ENCODE assay signal across 9 cellular contexts in the genomic region with DNA sequence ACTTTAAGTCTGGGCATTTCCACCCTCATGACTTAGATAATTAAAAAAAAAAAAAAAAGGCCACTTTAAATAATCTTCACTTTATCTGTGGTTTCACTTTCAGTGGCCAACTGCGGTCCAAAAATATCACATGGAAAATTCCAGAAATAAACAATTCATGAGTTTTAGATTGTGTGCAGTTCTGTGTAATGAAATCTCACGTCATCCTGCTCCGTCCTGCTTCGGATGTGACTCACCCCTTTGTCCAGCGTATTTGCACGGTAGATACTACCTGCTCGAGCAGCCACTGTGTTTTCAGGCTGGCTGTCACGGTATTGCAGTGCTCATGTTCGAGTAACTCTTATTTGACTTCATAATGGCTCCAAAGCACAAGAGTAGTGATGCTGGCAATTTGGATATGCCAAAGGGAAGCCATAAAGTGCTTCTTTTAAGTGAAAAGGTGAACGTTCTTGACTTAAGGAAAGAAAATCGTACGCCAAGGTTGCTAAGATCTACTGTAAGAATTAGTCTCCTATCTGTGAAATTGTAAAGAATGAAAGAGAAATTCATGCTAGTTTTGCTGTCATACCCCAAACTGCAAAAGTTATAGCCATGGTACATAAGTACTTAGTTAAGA. TPM values are rescaled to one million over a fixed set of nuclear protein-coding genes. Genes with fewer than 3 reads are reported as not detected.
DNase-seq lines count a peak whose midpoint lies in the region; ATAC-seq, FAIRE-seq and TF ChIP-seq lines count a peak whose summit lies in the region.
"Had no signal": no experiment of that assay in that cellular context is flagged by ENCODE, and none has a peak within 500 bp of the region (broad histone marks: within the 10 kb centered on the region; RNA-seq: fewer than 3 reads in every experiment).

No MANE protein-coding gene starts in this region.

- no peaks in the 10 kb centered on the region for H3K9me3 Mint-ChIP-seq in CD4-positive, alpha-beta T cell

- H3K4me3 ChIP-seq in K562 (no peak overlapping the region), subcutaneous abdominal adipose tissue (ENCODE audit: low read depth in 1 of 5, low read length in 5 of 5) (peak overlapping the region in 3 of 5 donors; percentile 19 to 29 (median 25))

- H3K27ac ChIP-seq in CD4-positive, alpha-beta T cell (ENCODE audit: low read depth, low read length): no peak overlapping the region
- H3K27ac ChIP-seq in K562 (ENCODE audit: extremely low read depth, low read depth, low read length) (peak overlapping the region; percentile 17; the same call in 2 of the 3 replicates), subcutaneous abdominal adipose tissue (ENCODE audit: low read depth, low read length) (no peak overlapping the region)

- H3K4me1 Mint-ChIP-seq in CD4-positive, alpha-beta T cell (ENCODE audit: low read depth): peaks cover 9% of the 10 kb centered on the region

- peak overlapping the region; percentile 47 for H3K4me2 ChIP-seq in K562 (ENCODE audit: insufficient read depth, low read length)

- CTCF ChIA-PET in CD4-positive, alpha-beta T cell (lab: Charles Lee): no interaction called here
- CTCF ChIA-PET in K562 (lab: Yijun Ruan, JAX; ENCODE audit: low intra/inter-chr PET ratio): no interaction called here

- ATAC-seq in CD4-positive, alpha-beta T cell (ENCODE audit: poor library complexity): no peak
- ATAC-seq in HG03280 (IDR thresholded peaks at IDR 0.05; ENCODE audit: unreplicated experiment): peak; percentile 46
- peak; percentile 25 for ATAC-seq in K562

- H3K4me1 ChIP-seq in K562 (replicated peaks in 1 of 2; ENCODE audit: control insufficient read depth in 2 of 2, insufficient read depth in 2 of 2, low read length in 2 of 2): peaks cover 5 to 6% of the 10 kb centered on the region in 2 experiments; a peak in 4 of 5 replicates
- peaks cover 2 to 15% (median 11%) of the 10 kb centered on the region in 5 donors for H3K4me1 ChIP-seq in subcutaneous abdominal adipose tissue (ENCODE audit: control insufficient read depth in 5 of 5, insufficient read depth in 5 of 5, low read length in 5 of 5)

- intact Hi-C loops in CD4-positive, alpha-beta T cell (cut with DNase I, micrococcal nuclease): no loop called here
- intact Hi-C loops in K562 (cut with micrococcal nuclease): no loop called here

- H3K36me3 Mint-ChIP-seq in CD4-positive, alpha-beta T cell (ENCODE audit: low read depth): no peaks in the 10 kb centered on the region

- POLR2A ChIA-PET in CD4-positive, alpha-beta T cell (lab: Charles Lee): no interaction called here
- POLR2A ChIA-PET in K562 (lab: Yijun Ruan, JAX): no interaction called here

- peak overlapping the region; percentile 53 for H2AFZ ChIP-seq in K562 (ENCODE audit: low read depth, low read length)

- H3K27me3 Mint-ChIP-seq in CD4-positive, alpha-beta T cell: peaks cover 21% of the 10 kb centered on the region

- no peak for DNase-seq in CD4-positive, alpha-beta T cell
- DNase-seq in GM19239 (ENCODE audit: insufficient read length, low spot score): peak; percentile 25
- DNase-seq in K562 (ENCODE audit: extremely low read depth in 1 of 4, low spot score in 3 of 4): peak in 2 of 4 experiments; percentile 50 to 60
- no peak for DNase-seq in DMS114 treated with DMSO at 0.1 percent for 48 hours (lab: John Stamatoyannopoulos, UW; ENCODE audit: unreplicated experiment)
- DNase-seq in pons (ENCODE audit: low spot score): no peak
- DNase-seq in NCI-H146 (lab: John Stamatoyannopoulos, UW): no peak

- no peak for TF ChIP-seq POLR2A in K562 (conservative IDR thresholded peaks at IDR 0.05)

- BruUV-seq in K562 (replicated peaks; lab: Mats Ljungman, UMichigan): no TSS peak

- H3K4me3 Mint-ChIP-seq in CD4-positive, alpha-beta T cell: peak overlapping the region; percentile 35

- no peak for TF ChIP-seq RAD21 in K562 (CRISPR knock-in tag; conservative IDR thresholded peaks at IDR 0.05 in 1 of 2, IDR thresholded peaks at IDR 0.05 in 1 of 2)

- in situ Hi-C loops in K562 (cut with MboI): no loop called here

- peaks cover 18% of the 10 kb centered on the region for H3K27me3 ChIP-seq in CD4-positive, alpha-beta T cell (ENCODE audit: control insufficient read depth, insufficient read depth, low read length)
- H3K27me3 ChIP-seq in K562 (ENCODE audit: control insufficient read depth in 2 of 2, insufficient read depth in 2 of 2, low read length in 2 of 2) (no peaks in the 10 kb centered on the region), subcutaneous abdominal adipose tissue (ENCODE audit: control insufficient read depth in 5 of 5, insufficient read depth in 4 of 5, low read length in 5 of 5) (peaks cover 6 to 17% (median 7%) of the 10 kb centered on the region in 5 donors)

- H3K36me3 ChIP-seq in K562 (ENCODE audit: control insufficient read depth, insufficient read depth, low read length) (peaks cover 52% of the 10 kb centered on the region), subcutaneous abdominal adipose tissue (ENCODE audit: control insufficient read depth in 5 of 5, insufficient read depth in 5 of 5, low read length in 5 of 5) (no peaks in the 10 kb centered on the region)

- peaks cover 18% of the 10 kb centered on the region; the same call in 2 of the 3 replicates for H3K79me2 ChIP-seq in K562 (ENCODE audit: control insufficient read depth, insufficient read depth, low read length)

- H3K9me1 ChIP-seq in K562 (ENCODE audit: control insufficient read depth, insufficient read depth, low read length): no peaks in the 10 kb centered on the region

- FAIRE-seq in GM19239 (lab: Jason Lieb, UNC) (peak; percentile 82), K562 (lab: Jason Lieb, UNC) (peak; percentile 72)
- FAIRE-seq: H1 had no signal

- H3K9me3 ChIP-seq in CD4-positive, alpha-beta T cell (ENCODE audit: control insufficient read depth, low read length): no peaks in the 10 kb centered on the region
- H3K9me3 ChIP-seq in K562 (replicated peaks; ENCODE audit: control insufficient read depth, insufficient read depth, low read depth, low read length): no peaks in the 10 kb centered on the region
- no peaks in the 10 kb centered on the region for H3K9me3 ChIP-seq in subcutaneous abdominal adipose tissue (ENCODE audit: control insufficient read depth in 5 of 5, low read length in 5 of 5)

- 41% methylated on average over 12 of the region's 12 CpGs for WGBS in K562 (ENCODE audit: insufficient coverage, low coverage, missing lambda C conversion rate)

- no peak for TF ChIP-seq EP300 in K562 (IDR thresholded peaks at IDR 0.05; ENCODE audit: low read length)

- H4K20me1 ChIP-seq in K562 (replicated peaks; ENCODE audit: control insufficient read depth, insufficient read depth, low read length): no peaks in the 10 kb centered on the region

- no peak for TF ChIP-seq CTCF in CD4-positive, alpha-beta T cell (IDR thresholded peaks at IDR 0.05)
- TF ChIP-seq CTCF in K562 (IDR thresholded peaks at IDR 0.05 in 2 of 3, conservative IDR thresholded peaks at IDR 0.05 in 1 of 3; ENCODE audit: insufficient read depth in 2 of 3, low read depth in 1 of 3, low read length in 3 of 3): no peak

- H3K9ac ChIP-seq in K562 (ENCODE audit: insufficient read depth in 1 of 2, low read depth in 2 of 2, low read length in 2 of 2): peak overlapping the region in 1 of 2 experiments; percentile 86; a peak in 1 of 4 replicates
- no peak overlapping the region for H3K9ac ChIP-seq in subcutaneous abdominal adipose tissue (ENCODE audit: low read length in 5 of 5)

- H3K27ac Mint-ChIP-seq in CD4-positive, alpha-beta T cell: no peak overlapping the region

TF ChIP-seq in K562, 482 proteins besides CTCF, POLR2A, EP300 and RAD21 (continues in another document):
- TF ChIP-seq JUN (IDR thresholded peaks at IDR 0.05; ENCODE audit: borderline replicate concordance, low read depth, low read length) (peak; percentile 67), JUN (CRISPR knock-in tag; IDR thresholded peaks at IDR 0.05; ENCODE audit: borderline replicate concordance) (no peak), ETV5 (CRISPR knock-in tag; IDR thresholded peaks at IDR 0.05; ENCODE audit: low read depth) (0 out of 2 replicates have a peak, but pooled peaks have one; percentile 61)

RNA-seq across cellular contexts. Expression of a gene that starts 2.4 kb away (rescaled TPM):
- under 1 TPM; 0.14 to 0.16 TPM for total RNA-seq in CD4-positive, alpha-beta T cell
- total RNA-seq in K562 (2011; cell fraction: chromatin; rRNA removed; ENCODE audit: low replicate concordance): 20.8 and 46.3 TPM in 2 replicates
- total RNA-seq in K562 (2011; cell fraction: nucleolus; rRNA removed): 6.0 and 10.8 TPM in 2 replicates
- 16.0 and 16.2 TPM in 2 replicates for total RNA-seq in K562 (2011; cell fraction: nucleoplasm; rRNA removed)
- total RNA-seq in K562 (2014; rRNA removed): 4.5 and 7.0 TPM in 2 replicates
- total RNA-seq in K562 (2014; rRNA removed; fragmentation: Illumina TruSeq; extraction: Trizol): 9.4 and 10.5 TPM in 2 replicates
- total RNA-seq in K562 (2015; rRNA removed; fragmentation: Illumina TruSeq; extraction: Trizol): 8.8 and 9.0 TPM in 2 replicates
- 13.0 and 13.5 TPM in 2 replicates for total RNA-seq in K562 (2021)
- polyA plus RNA-seq in K562 (2011; rRNA removed): 6.8 and 8.1 TPM in 2 replicates
- 4.7 and 5.2 TPM in 2 replicates for polyA plus RNA-seq in K562 (2011; cell fraction: cytosol; rRNA removed)
- polyA plus RNA-seq in K562 (2011; cell fraction: nucleus; rRNA removed): 10.9 and 13.7 TPM in 2 replicates
- 6.1 and 6.9 TPM in 2 replicates for polyA plus RNA-seq in K562 (2012)
- polyA plus RNA-seq in K562 (2014; fragmentation: Illumina TruSeq; extraction: Trizol): 12.8 and 13.6 TPM in 2 replicates
- 1 to 10 TPM; 3.4 to 3.5 TPM for polyA plus RNA-seq in K562 (2014; fragmentation: Nextera tagmentation; extraction: Ambion mirVana)
- polyA plus RNA-seq in K562 (2014; rRNA removed): 7.3 and 9.9 TPM in 2 replicates
- polyA minus RNA-seq in K562 (2011; rRNA and poly(A)+ RNA removed): 10.0 TPM in 2 replicates
- polyA minus RNA-seq in K562 (2011; cell fraction: cytosol; rRNA and poly(A)+ RNA removed): 7.6 and 8.6 TPM in 2 replicates
- polyA minus RNA-seq in K562 (2011; cell fraction: nucleus; rRNA and poly(A)+ RNA removed): 15.6 and 22.0 TPM in 2 replicates

Comparison
In these comparisons a context has a peak if more than half of its experiments do, and no peak if none do; other contexts are left out.
1. RNA of a gene that starts 2.4 kb away (total RNA-seq): 4.5 to 46.3 TPM in K562; 0.14 to 0.16 TPM in CD4-positive, alpha-beta T cell; every median in the first group is over 4 times any median in the second.